ENCODE assay signal across 11 cellular contexts in genomic region chr11:126339866-126340434, GRCh38. TPM values are rescaled to one million over a fixed set of nuclear protein-coding genes. Genes with fewer than 3 reads are reported as not detected.
A peak's percentile ranks its signal among the peaks of the same experiment; 100 is the strongest.
DNase-seq lines count a peak whose midpoint lies in the region; ATAC-seq and TF ChIP-seq lines count a peak whose summit lies in the region.
"Had no signal": no experiment of that assay in that cellular context is flagged by ENCODE, and none has a peak within 500 bp of the region (broad histone marks: within the 10 kb centered on the region; RNA-seq: fewer than 3 reads in every experiment).

No MANE protein-coding gene starts in this region.

- ATAC-seq in GM19452 (IDR thresholded peaks at IDR 0.05; ENCODE audit: unreplicated experiment): no peak

- H4K20me1 ChIP-seq in hepatocyte (ENCODE audit: insufficient read depth, poor library complexity, severe bottlenecking): no peaks in the 10 kb centered on the region

- no peak overlapping the region for H3K4me3 ChIP-seq in hepatocyte
- H3K4me3 ChIP-seq in sigmoid colon: no peak overlapping the region

- H3K27ac ChIP-seq in hepatocyte (peak overlapping the region; percentile 8), sigmoid colon (peak overlapping the region in 3 of 4 donors; percentile 14 to 53 (median 41)), caudate nucleus (ENCODE audit: low read depth, low read length) (no peak overlapping the region)

- H3K9me3 ChIP-seq in hepatocyte (ENCODE audit: low read depth): no peaks in the 10 kb centered on the region
- no peaks in the 10 kb centered on the region for H3K9me3 ChIP-seq in sigmoid colon

- WGBS in hepatocyte (ENCODE audit: low lambda C conversion rate, missing lambda C conversion rate): 73% methylated on average over 11 of the region's 11 CpGs
- 77 to 80% methylated on average over 11 of the region's 11 CpGs for WGBS in sigmoid colon, 2 donors

- H3K36me3 ChIP-seq in hepatocyte (replicated peaks; ENCODE audit: insufficient read depth, low read depth) (no peaks in the 10 kb centered on the region), sigmoid colon (peaks cover 0 to 49% (median 11%) of the 10 kb centered on the region in 4 donors)

- in situ Hi-C loops in T47D (cut with HindIII; ENCODE audit: low pct_unique_long_range_greater_than_20kb, low sequenced_read_pairs): no loop called here

- H2AFZ ChIP-seq in hepatocyte: no peak overlapping the region

- peak; percentile 40 for DNase-seq in H4 (ENCODE audit: low spot score)
- DNase-seq in T47D (ENCODE audit: low read depth in 1 of 2, low spot score in 1 of 2): peak; percentile 62 to 81
- no peak for DNase-seq in hepatocyte (ENCODE audit: low spot score)
- peak; percentile 88 for DNase-seq in sigmoid colon
- DNase-seq in ecto neural progenitor cell (ENCODE audit: low spot score): no peak
- no peak for DNase-seq in stimulated activated CD4-positive, alpha-beta T cell treated with anti-CD3 and anti-CD28 coated beads, Interleukin-2, amount 100 ng/mL, for 24 hours
- no peak for DNase-seq in caudate nucleus (lab: John Stamatoyannopoulos, UW)
- DNase-seq: effector memory CD4-positive, alpha-beta T cell; naive B cell; stimulated activated CD4-positive, alpha-beta T cell treated with anti-CD3 and anti-CD28 coated beads, Interleukin-12 subunit alpha, Interleukin-12 subunit beta, amount 100 ng/mL, for 4 hours had no signal

- no peak for TF ChIP-seq EP300 in sigmoid colon (IDR thresholded peaks at IDR 0.05)

- H3K4me1 ChIP-seq in hepatocyte (ENCODE audit: insufficient read depth) (peaks cover 34% of the 10 kb centered on the region), sigmoid colon (peaks cover 0 to 12% (median 9%) of the 10 kb centered on the region in 4 donors)

- no peaks in the 10 kb centered on the region for H3K9me2 ChIP-seq in hepatocyte (replicated peaks; ENCODE audit: insufficient read depth)

- no peak for TF ChIP-seq CTCF in hepatocyte (IDR thresholded peaks at IDR 0.05; ENCODE audit: poor library complexity)
- TF ChIP-seq CTCF in sigmoid colon (IDR thresholded peaks at IDR 0.05): no peak

- no peaks in the 10 kb centered on the region for H3K79me2 ChIP-seq in hepatocyte

- TF ChIP-seq POLR2A in sigmoid colon (IDR thresholded peaks at IDR 0.05): no peak

- H3K4me2 ChIP-seq in hepatocyte: no peak overlapping the region

- intact Hi-C loops in sigmoid colon (cut with DNase I): no loop called here

- H3K27me3 ChIP-seq in hepatocyte (no peaks in the 10 kb centered on the region), sigmoid colon (no peaks in the 10 kb centered on the region)

RNA-seq across cellular contexts. Expression of gene ST3GAL4, which starts 15.5 kb away (rescaled TPM):
- 49.8 and 55.9 TPM in 2 replicates for total RNA-seq in H4 (2014; rRNA removed; shearing (Covaris generic))
- total RNA-seq in hepatocyte (25.2 and 31.5 TPM in 2 replicates), sigmoid colon (10 to 100 TPM; 43.1 to 69.2 (median 45.5) TPM)
- polyA plus RNA-seq in hepatocyte (31.0 and 33.5 TPM in 2 replicates), sigmoid colon (100 to 1,000 TPM; 211 to 336 (median 268) TPM)

RNA-seq across cellular contexts. Expression of gene DCPS, which starts 36.1 kb away (rescaled TPM):
- 25.9 and 36.9 TPM in 2 replicates for total RNA-seq in H4 (2014; rRNA removed; shearing (Covaris generic))
- total RNA-seq in hepatocyte (6.5 and 6.9 TPM in 2 replicates), sigmoid colon (1 to 10 TPM; 7.6 to 10.0 (median 9.3) TPM)
- polyA plus RNA-seq in hepatocyte (16.8 and 25.6 TPM in 2 replicates), sigmoid colon (10 to 100 TPM in 2 of 3 donors, 1 to 10 TPM in 1; 9.0 to 30.0 (median 15.0) TPM)

RNA-seq across cellular contexts. Expression of gene TIRAP, which starts 57.1 kb away (rescaled TPM):
- total RNA-seq in H4 (2014; rRNA removed; shearing (Covaris generic)): 1.8 and 3.9 TPM in 2 replicates
- total RNA-seq in hepatocyte: 5.3 and 7.5 TPM in 2 replicates
- polyA plus RNA-seq in hepatocyte: 3.2 and 6.4 TPM in 2 replicates
- 10 to 100 TPM in 1 of 4 donors, 1 to 10 TPM in 3; 6.9 to 11.5 (median 8.1) TPM for total RNA-seq in sigmoid colon
- polyA plus RNA-seq in sigmoid colon: 10 to 100 TPM in 2 of 3 donors, 1 to 10 TPM in 1; 4.2 to 11.4 (median 10.9) TPM

Comparison
In these comparisons a context has a peak if more than half of its experiments do, and no peak if none do; other contexts are left out.
1. DNase-seq: peak in H4 (single experiment), T47D (2 of 2) and sigmoid colon (single experiment); none in hepatocyte (single experiment), ecto neural progenitor cell (single experiment), stimulated activated CD4-positive, alpha-beta T cell treated with anti-CD3 and anti-CD28 coated beads, Interleukin-2, amount 100 ng/mL, for 24 hours (0 of 2) and caudate nucleus (0 of 61).